Comparison of ENCODE assay signal across 16 cellular contexts in the genomic region with DNA sequence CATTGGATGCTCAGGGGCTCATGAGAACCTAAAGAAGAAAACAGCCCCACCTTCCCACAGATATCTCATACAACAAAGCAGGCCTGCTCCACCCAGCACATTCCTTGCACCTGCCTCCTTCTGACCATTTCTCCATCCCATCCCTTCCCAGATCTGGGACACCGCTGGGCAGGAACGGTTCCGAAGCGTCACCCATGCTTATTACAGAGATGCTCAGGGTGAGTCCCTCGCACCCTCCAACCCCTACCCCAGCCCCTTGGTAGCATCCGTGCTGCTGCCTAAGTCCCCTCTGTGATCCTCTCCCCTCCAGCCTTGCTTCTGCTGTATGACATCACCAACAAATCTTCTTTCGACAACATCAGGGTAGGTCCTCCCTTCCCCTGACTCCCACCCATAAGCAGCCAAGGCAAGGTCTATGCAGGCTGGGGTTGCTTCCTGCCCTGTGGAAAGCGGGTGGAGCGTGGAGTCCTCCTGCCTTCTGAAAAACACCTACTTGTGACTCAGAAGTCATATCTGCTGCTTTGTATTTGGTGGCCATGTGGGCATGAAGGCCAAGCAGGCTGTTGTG. TPM values are rescaled to one million over a fixed set of nuclear protein-coding genes. Genes with fewer than 3 reads are reported as not detected.
DNase-seq lines count a peak whose midpoint lies in the region; ATAC-seq and TF ChIP-seq lines count a peak whose summit lies in the region.
"Had no signal": no experiment of that assay in that cellular context is flagged by ENCODE, and none has a peak within 500 bp of the region (broad histone marks: within the 10 kb centered on the region; RNA-seq: fewer than 3 reads in every experiment).

No MANE protein-coding gene starts in this region.

- H3K4me1 Mint-ChIP-seq in activated CD4-positive, alpha-beta memory T cell treated with anti-CD3 and anti-CD28 coated beads, Interleukin-2, amount 10 ng/mL, durations not matched to agents 7 days and 5 days: peaks cover 91% of the 10 kb centered on the region

- 90 to 93% methylated on average over 9 of the region's 9 CpGs for WGBS in heart right ventricle, 2 donors

- no peaks in the 10 kb centered on the region for H3K27me3 Mint-ChIP-seq in activated CD4-positive, alpha-beta memory T cell treated with anti-CD3 and anti-CD28 coated beads, Interleukin-2, amount 10 ng/mL, durations not matched to agents 7 days and 5 days

- H3K36me3 ChIP-seq in left ventricle myocardium inferior (no peaks in the 10 kb centered on the region), heart right ventricle (no peaks in the 10 kb centered on the region)
- H3K36me3 ChIP-seq: SJCRH30 had no signal

- ATAC-seq in heart right ventricle (no peak), foreskin keratinocyte (no peak)
- ATAC-seq: body of pancreas had no signal

- POLR2A ChIA-PET in activated CD4-positive, alpha-beta memory T cell treated with anti-CD3 and anti-CD28 coated beads, Interleukin-2, amount 10 ng/mL, durations not matched to agents 7 days and 5 days (lab: Charles Lee): interaction anchor here (0.8 to 2.8 kb wide), 9 partner anchors 8 to 130 kb away, joined by 3 to 18 read pairs (median 4); partner anchors contain the start of genes FDXR and NAT9
- POLR2A ChIA-PET in HEK293T (lab: Yijun Ruan, JAX): interaction anchor here (1.2 kb wide), 1 partner anchor 28 kb away, joined by 3 read pairs; no protein-coding TSS in a partner anchor

- DNase-seq in left ventricle myocardium inferior: peak; percentile 7
- DNase-seq in heart right ventricle: no peak
- DNase-seq in activated CD4-positive, alpha-beta memory T cell treated with anti-CD3 and anti-CD28 coated beads, Interleukin-2, amount 10 ng/mL, durations not matched to agents 7 days and 5 days: no peak
- peak; percentile 3 for DNase-seq in kidney tubule cell (ENCODE audit: low spot score)
- DNase-seq in NCI-H2081 treated with DMSO at 0.1 percent for 48 hours (lab: John Stamatoyannopoulos, UW): no peak
- no peak for DNase-seq in HEK293T (ENCODE audit: extremely low spot score)
- DNase-seq in kidney glomerular epithelial cell (lab: John Stamatoyannopoulos, UW): no peak
- DNase-seq in foreskin keratinocyte: no peak
- DNase-seq: body of pancreas; DMS79; effector CD8-positive, alpha-beta T cell; mammary epithelial cell; occipital lobe had no signal

- H3K9me3 Mint-ChIP-seq in activated CD4-positive, alpha-beta memory T cell treated with anti-CD3 and anti-CD28 coated beads, Interleukin-2, amount 10 ng/mL, durations not matched to agents 7 days and 5 days: no peaks in the 10 kb centered on the region

- H3K27ac Mint-ChIP-seq in activated CD4-positive, alpha-beta memory T cell treated with anti-CD3 and anti-CD28 coated beads, Interleukin-2, amount 10 ng/mL, durations not matched to agents 7 days and 5 days: peak overlapping the region; percentile 91

- H3K36me3 Mint-ChIP-seq in activated CD4-positive, alpha-beta memory T cell treated with anti-CD3 and anti-CD28 coated beads, Interleukin-2, amount 10 ng/mL, durations not matched to agents 7 days and 5 days (ENCODE audit: low read depth): peaks cover 31% of the 10 kb centered on the region

- no peaks in the 10 kb centered on the region for H3K9me3 ChIP-seq in left ventricle myocardium inferior (replicated peaks)
- no peaks in the 10 kb centered on the region for H3K9me3 ChIP-seq in heart right ventricle
- H3K9me3 ChIP-seq: body of pancreas, SJCRH30 had no signal

- no peak overlapping the region for H3K4me3 ChIP-seq in left ventricle myocardium inferior
- no peak overlapping the region for H3K4me3 ChIP-seq in heart right ventricle
- H3K4me3 ChIP-seq: body of pancreas, SJCRH30, smooth muscle cell had no signal

- TF ChIP-seq CTCF in left ventricle myocardium inferior (IDR thresholded peaks at IDR 0.05; ENCODE audit: borderline replicate concordance) (no peak), heart right ventricle (IDR thresholded peaks at IDR 0.05) (no peak), foreskin keratinocyte (conservative IDR thresholded peaks at IDR 0.05) (no peak)

- H3K4me1 ChIP-seq in left ventricle myocardium inferior (peaks cover 52% of the 10 kb centered on the region), heart right ventricle (peaks cover 7 to 97% (median 42%) of the 10 kb centered on the region in 9 donors), foreskin keratinocyte (no peaks in the 10 kb centered on the region)

- peak overlapping the region; percentile 54 for H3K4me3 Mint-ChIP-seq in activated CD4-positive, alpha-beta memory T cell treated with anti-CD3 and anti-CD28 coated beads, Interleukin-2, amount 10 ng/mL, durations not matched to agents 7 days and 5 days

- CTCF ChIA-PET in activated CD4-positive, alpha-beta memory T cell treated with anti-CD3 and anti-CD28 coated beads, Interleukin-2, amount 10 ng/mL, durations not matched to agents 7 days and 5 days (lab: Charles Lee): interaction anchor here (0.7 to 2.8 kb wide), 11 partner anchors 8 to 219 kb away, joined by 3 to 39 read pairs (median 10); partner anchors contain the start of gene NAT9
- CTCF ChIA-PET in HEK293T (lab: Yijun Ruan, JAX): interaction anchor here (2.0 kb wide), 1 partner anchor 28 kb away, joined by 6 read pairs; no protein-coding TSS in a partner anchor

- no peak overlapping the region for H3K27ac ChIP-seq in left ventricle myocardium inferior (replicated peaks)
- peak overlapping the region in 2 of 10 donors; percentile 46 to 85 for H3K27ac ChIP-seq in heart right ventricle
- no peak overlapping the region for H3K27ac ChIP-seq in foreskin keratinocyte
- H3K27ac ChIP-seq: body of pancreas, SJCRH30 had no signal

- H3K27me3 ChIP-seq in left ventricle myocardium inferior (ENCODE audit: low read depth): peaks cover 38% of the 10 kb centered on the region
- H3K27me3 ChIP-seq in heart right ventricle: peaks cover 0 to 39% (median 32%) of the 10 kb centered on the region in 7 donors
- H3K27me3 ChIP-seq in foreskin keratinocyte: peaks cover 15% of the 10 kb centered on the region
- H3K27me3 ChIP-seq: body of pancreas, SJCRH30 had no signal

- intact Hi-C loops in left ventricle myocardium inferior (cut with micrococcal nuclease) (no loop called here), heart right ventricle (cut with DNase I) (loop anchor here in 4 of 10 donors (5.0 to 10.0 kb wide), 5 partner anchors 39 to 538 kb away; partner anchors contain the start of gene RPL38 (in 1 of the 4))

TF ChIP-seq in HEK293T, 16 proteins besides CTCF, POLR2A, EP300 and RAD21:
- TF ChIP-seq ARNT (IDR thresholded peaks at IDR 0.05) (no peak), TARDBP (IDR thresholded peaks at IDR 0.05) (no peak), SP1 (IDR thresholded peaks at IDR 0.05) (no peak), FOXK2 (IDR thresholded peaks at IDR 0.05) (no peak), FOXM1 (IDR thresholded peaks at IDR 0.05; ENCODE audit: borderline replicate concordance) (no peak), NFRKB (IDR thresholded peaks at IDR 0.05) (no peak), CTBP1 (IDR thresholded peaks at IDR 0.05; ENCODE audit: borderline replicate concordance) (no peak), FOXA1 (IDR thresholded peaks at IDR 0.05) (no peak), ELF4 (IDR thresholded peaks at IDR 0.05) (no peak), HDGF (IDR thresholded peaks at IDR 0.05; ENCODE audit: borderline replicate concordance) (no peak), ZNF384 (IDR thresholded peaks at IDR 0.05) (no peak), BHLHE40 (IDR thresholded peaks at IDR 0.05; ENCODE audit: borderline replicate concordance) (no peak), SUZ12 (IDR thresholded peaks at IDR 0.05) (no peak), LEF1 (IDR thresholded peaks at IDR 0.05; ENCODE audit: borderline replicate concordance) (no peak), L3MBTL2 (conservative IDR thresholded peaks at IDR 0.05) (no peak)
- TF ChIP-seq, protein P1, sequence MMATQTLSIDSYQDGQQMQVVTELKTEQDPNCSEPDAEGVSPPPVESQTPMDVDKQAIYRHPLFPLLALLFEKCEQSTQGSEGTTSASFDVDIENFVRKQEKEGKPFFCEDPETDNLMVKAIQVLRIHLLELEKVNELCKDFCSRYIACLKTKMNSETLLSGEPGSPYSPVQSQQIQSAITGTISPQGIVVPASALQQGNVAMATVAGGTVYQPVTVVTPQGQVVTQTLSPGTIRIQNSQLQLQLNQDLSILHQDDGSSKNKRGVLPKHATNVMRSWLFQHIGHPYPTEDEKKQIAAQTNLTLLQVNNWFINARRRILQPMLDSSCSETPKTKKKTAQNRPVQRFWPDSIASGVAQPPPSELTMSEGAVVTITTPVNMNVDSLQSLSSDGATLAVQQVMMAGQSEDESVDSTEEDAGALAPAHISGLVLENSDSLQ (IDR thresholded peaks at IDR 0.05): no peak

RNA-seq across cellular contexts. Expression of gene NHERF1, which starts 5.4 kb away (rescaled TPM):
- total RNA-seq in left ventricle myocardium inferior: 11.3 TPM
- total RNA-seq in heart right ventricle: 10 to 100 TPM in 6 of 10 donors, 1 to 10 TPM in 4; 6.7 to 33.4 (median 12.7) TPM
- polyA plus RNA-seq in heart right ventricle: 10 to 100 TPM in 1 of 2 donors, 1 to 10 TPM in 1; 6.9 to 24.5 TPM
- total RNA-seq in activated CD4-positive, alpha-beta memory T cell treated with anti-CD3 and anti-CD28 coated beads, Interleukin-2, amount 10 ng/mL, durations not matched to agents 7 days and 5 days: 100 to 1,000 TPM; 320 to 328 TPM
- total RNA-seq in foreskin keratinocyte: 53.8 and 73.9 TPM in 2 replicates
- 67.8 and 95.0 TPM in 2 replicates for polyA plus RNA-seq in foreskin keratinocyte

RNA-seq across cellular contexts. Expression of gene RAB37, which starts 6.0 kb away (rescaled TPM):
- total RNA-seq in left ventricle myocardium inferior: 1.9 TPM
- 1 to 10 TPM in 9 of 10 donors, under 1 TPM in 1; 0.95 to 2.8 (median 1.6) TPM for total RNA-seq in heart right ventricle
- 1 to 10 TPM in 1 of 2 donors, under 1 TPM in 1; 0.93 to 2.7 TPM for polyA plus RNA-seq in heart right ventricle
- 10 to 100 TPM; 56.1 to 58.5 TPM for total RNA-seq in activated CD4-positive, alpha-beta memory T cell treated with anti-CD3 and anti-CD28 coated beads, Interleukin-2, amount 10 ng/mL, durations not matched to agents 7 days and 5 days
- not detected in 2 replicates for total RNA-seq in foreskin keratinocyte
- not detected in 2 replicates for polyA plus RNA-seq in foreskin keratinocyte
- total RNA-seq: fibroblast of villous mesenchyme, mammary epithelial cell, smooth muscle cell had no signal
- polyA plus RNA-seq: mammary epithelial cell had no signal

RNA-seq across cellular contexts. Expression of gene CD300LF, which starts 30.3 kb away (rescaled TPM):
- total RNA-seq in left ventricle myocardium inferior: 0.55 TPM
- 1 to 10 TPM in 1 of 10 donors, under 1 TPM in 6, not detected in 3; 0.13 to 4.5 (median 0.34) TPM for total RNA-seq in heart right ventricle
- polyA plus RNA-seq in heart right ventricle: under 1 TPM; 0.15 to 0.36 TPM
- not detected for total RNA-seq in activated CD4-positive, alpha-beta memory T cell treated with anti-CD3 and anti-CD28 coated beads, Interleukin-2, amount 10 ng/mL, durations not matched to agents 7 days and 5 days
- total RNA-seq in foreskin keratinocyte: not detected in 2 replicates
- polyA plus RNA-seq in foreskin keratinocyte: not detected in 2 replicates
- total RNA-seq: body of pancreas, fibroblast of villous mesenchyme, mammary epithelial cell, SJCRH30, smooth muscle cell had no signal
- polyA plus RNA-seq: mammary epithelial cell, smooth muscle cell had no signal

RNA-seq across cellular contexts. Expression of gene NAT9, which starts 33.1 kb away (rescaled TPM):
- total RNA-seq in left ventricle myocardium inferior: 18.6 TPM
- 10 to 100 TPM; 10.6 to 25.9 (median 17.0) TPM for total RNA-seq in heart right ventricle
- polyA plus RNA-seq in heart right ventricle: 10 to 100 TPM; 33.6 to 42.9 TPM
- 10 to 100 TPM; 32.1 to 32.3 TPM for total RNA-seq in activated CD4-positive, alpha-beta memory T cell treated with anti-CD3 and anti-CD28 coated beads, Interleukin-2, amount 10 ng/mL, durations not matched to agents 7 days and 5 days
- total RNA-seq in foreskin keratinocyte: 29.3 and 34.2 TPM in 2 replicates
- polyA plus RNA-seq in foreskin keratinocyte: 32.4 and 35.0 TPM in 2 replicates

Comparison
In these comparisons a context has a peak if more than half of its experiments do, and no peak if none do; other contexts are left out.
1. DNase-seq: peak in left ventricle myocardium inferior (single experiment) and kidney tubule cell (single experiment); none in heart right ventricle (0 of 2), activated CD4-positive, alpha-beta memory T cell treated with anti-CD3 and anti-CD28 coated beads, Interleukin-2, amount 10 ng/mL, durations not matched to agents 7 days and 5 days (single experiment), NCI-H2081 treated with DMSO at 0.1 percent for 48 hours (single experiment), HEK293T (single experiment), kidney glomerular epithelial cell (single experiment) and foreskin keratinocyte (0 of 2).
2. RNA of gene RAB37, which starts 6.0 kb away (total RNA-seq): 56.1 to 58.5 TPM in activated CD4-positive, alpha-beta memory T cell treated with anti-CD3 and anti-CD28 coated beads, Interleukin-2, amount 10 ng/mL, durations not matched to agents 7 days and 5 days; 1.9 TPM in left ventricle myocardium inferior (single experiment), 0.95 to 2.8 TPM in heart right ventricle and not detected in foreskin keratinocyte; every median in the first group is over 10 times any median in the second.